ENCODE assay signal across 9 cellular contexts in the genomic region with DNA sequence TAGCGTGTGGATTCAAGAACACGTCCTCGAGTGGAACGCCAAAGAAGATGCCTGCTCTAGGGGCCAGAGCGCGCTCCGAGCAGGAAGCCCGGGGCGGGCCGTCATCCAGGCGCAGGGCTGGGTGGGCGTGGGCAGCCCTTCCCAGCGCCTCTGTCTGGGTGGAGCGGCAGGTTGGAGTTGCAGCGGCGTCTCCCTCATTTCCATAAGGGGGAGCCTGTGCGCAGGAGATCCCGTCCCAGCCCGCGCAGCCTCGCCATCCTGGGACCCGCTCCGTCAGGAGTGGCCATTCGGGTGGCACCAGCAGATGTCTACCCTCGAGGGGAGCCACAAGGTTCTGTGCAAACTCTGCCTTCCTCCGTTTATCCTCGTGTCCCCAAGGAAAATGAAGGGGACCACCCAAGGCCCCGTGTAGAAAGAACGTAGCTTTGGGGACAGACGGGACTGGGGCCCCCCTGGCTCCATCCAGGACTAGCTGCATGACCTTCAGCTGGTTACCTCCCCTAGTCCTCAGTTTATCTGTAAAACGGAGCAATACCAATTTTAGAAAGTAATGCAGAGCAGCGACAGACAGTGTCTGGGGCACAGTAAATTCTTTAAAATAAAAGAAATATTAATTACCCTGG.
DNase-seq lines count a peak whose midpoint lies in the region; ATAC-seq and TF ChIP-seq lines count a peak whose summit lies in the region.
"Had no signal": no experiment of that assay in that cellular context is flagged by ENCODE, and none has a peak within 500 bp of the region (broad histone marks: within the 10 kb centered on the region; RNA-seq: fewer than 3 reads in every experiment).

No MANE protein-coding gene starts in this region.

- no peaks in the 10 kb centered on the region for H3K4me1 Mint-ChIP-seq in activated naive CD4-positive, alpha-beta T cell treated with anti-CD3 and anti-CD28 coated beads for 36 hours (ENCODE audit: low read depth)

- peak; percentile 24 for DNase-seq in activated naive CD4-positive, alpha-beta T cell treated with anti-CD3 and anti-CD28 coated beads for 36 hours
- no peak for DNase-seq in activated naive CD4-positive, alpha-beta T cell treated with anti-CD3 and anti-CD28 coated beads, Interleukin-2, amount 50 U/mL, for 16 hours
- DNase-seq in fibroblast of lung (ENCODE audit: low read depth in 2 of 2) = peak; percentile 57 to 62
- DNase-seq in osteoblast (ENCODE audit: insufficient read length, low spot score, missing footprints) = peak; percentile 91
- DNase-seq in COLO668 (lab: John Stamatoyannopoulos, UW; ENCODE audit: unreplicated experiment) = no peak

- peak overlapping the region; percentile 58 for H3K4me2 ChIP-seq in fibroblast of lung (ENCODE audit: extremely low read depth, insufficient read depth, low read length)
- peak overlapping the region; percentile 60 for H3K4me2 ChIP-seq in osteoblast (ENCODE audit: insufficient read depth, low read length)

- H3K79me2 ChIP-seq in fibroblast of lung (ENCODE audit: control insufficient read depth, insufficient read depth, low read length) (no peaks in the 10 kb centered on the region), osteoblast (ENCODE audit: insufficient read depth, low read length) (no peaks in the 10 kb centered on the region)

- no peak overlapping the region for H3K9ac ChIP-seq in fibroblast of lung (ENCODE audit: insufficient read depth, low read length)

- intact Hi-C loops in activated naive CD4-positive, alpha-beta T cell treated with anti-CD3 and anti-CD28 coated beads for 36 hours (cut with micrococcal nuclease) = no loop called here

- H3K9me3 ChIP-seq in fibroblast of lung (ENCODE audit: control insufficient read depth, insufficient read depth, low read depth, low read length) = no peaks in the 10 kb centered on the region
- H3K9me3 ChIP-seq in osteoblast (ENCODE audit: low read depth, low read length) = no peaks in the 10 kb centered on the region

- H3K27me3 Mint-ChIP-seq in activated naive CD4-positive, alpha-beta T cell treated with anti-CD3 and anti-CD28 coated beads for 36 hours (ENCODE audit: low read depth) = peaks cover 30% of the 10 kb centered on the region

- H4K20me1 ChIP-seq in fibroblast of lung (ENCODE audit: control insufficient read depth, extremely low read depth, insufficient read depth, low read length) = no peaks in the 10 kb centered on the region
- no peaks in the 10 kb centered on the region for H4K20me1 ChIP-seq in osteoblast (ENCODE audit: insufficient read depth, low read length)

- no peak overlapping the region for H3K27ac ChIP-seq in fibroblast of lung (ENCODE audit: insufficient read depth, low read length)
- H3K27ac ChIP-seq in osteoblast (ENCODE audit: low read depth, low read length) = no peak overlapping the region

- H2AFZ ChIP-seq in fibroblast of lung (ENCODE audit: low read length) (peak overlapping the region; percentile 34), osteoblast (ENCODE audit: low read length) (peak overlapping the region; percentile 3)

- no peak overlapping the region for H3K4me3 Mint-ChIP-seq in activated naive CD4-positive, alpha-beta T cell treated with anti-CD3 and anti-CD28 coated beads for 36 hours

- no peaks in the 10 kb centered on the region for H3K36me3 Mint-ChIP-seq in activated naive CD4-positive, alpha-beta T cell treated with anti-CD3 and anti-CD28 coated beads for 36 hours (ENCODE audit: low read depth)
- H3K36me3 Mint-ChIP-seq: activated naive CD4-positive, alpha-beta T cell treated with anti-CD3 and anti-CD28 coated beads, Interleukin-2, amount 50 U/mL, for 72 hours had no signal

- ATAC-seq in GM18868 (IDR thresholded peaks at IDR 0.05; ENCODE audit: unreplicated experiment) (no peak), HG02623 (IDR thresholded peaks at IDR 0.05; ENCODE audit: unreplicated experiment) (no peak)

- H3K27ac Mint-ChIP-seq in activated naive CD4-positive, alpha-beta T cell treated with anti-CD3 and anti-CD28 coated beads for 36 hours = no peak overlapping the region
- H3K27ac Mint-ChIP-seq: activated naive CD4-positive, alpha-beta T cell treated with anti-CD3 and anti-CD28 coated beads, Interleukin-2, amount 50 U/mL, for 72 hours had no signal

- H3K4me3 ChIP-seq in fibroblast of lung (replicated peaks in 1 of 4; ENCODE audit: control extremely low read depth in 1 of 4, insufficient read depth in 1 of 4, low read depth in 3 of 4, low read length in 4 of 4) (peak overlapping the region in 1 of 4 experiments; percentile 35), osteoblast (ENCODE audit: insufficient read depth, low read length) (no peak overlapping the region)

- peak; percentile 41 to 61 for TF ChIP-seq CTCF in fibroblast of lung (conservative IDR thresholded peaks at IDR 0.05 in 1 of 2, IDR thresholded peaks at IDR 0.05 in 1 of 2; ENCODE audit: low read depth in 1 of 2, low read length in 2 of 2)
- peak; percentile 43 for TF ChIP-seq CTCF in osteoblast (IDR thresholded peaks at IDR 0.05; ENCODE audit: extremely low read depth, low read depth, low read length)

- CTCF ChIA-PET in activated naive CD4-positive, alpha-beta T cell treated with anti-CD3 and anti-CD28 coated beads for 36 hours (lab: Charles Lee) = interaction anchor here (0.7 to 1.7 kb wide), 6 partner anchors 16 to 282 kb away, joined by 3 to 4 read pairs (median 3); no protein-coding TSS in a partner anchor

- H3K4me1 ChIP-seq in fibroblast of lung (ENCODE audit: control insufficient read depth, extremely low read depth, insufficient read depth, low read length) (no peaks in the 10 kb centered on the region), osteoblast (ENCODE audit: insufficient read depth, low read length) (no peaks in the 10 kb centered on the region)

- H3K27me3 ChIP-seq in fibroblast of lung (ENCODE audit: control insufficient read depth, insufficient read depth, low read length) (peaks cover 13% of the 10 kb centered on the region), osteoblast (ENCODE audit: insufficient read depth, low read length) (peaks cover 47% of the 10 kb centered on the region)

- no peaks in the 10 kb centered on the region for H3K9me3 Mint-ChIP-seq in activated naive CD4-positive, alpha-beta T cell treated with anti-CD3 and anti-CD28 coated beads for 36 hours
- H3K9me3 Mint-ChIP-seq: activated naive CD4-positive, alpha-beta T cell treated with anti-CD3 and anti-CD28 coated beads, Interleukin-2, amount 50 U/mL, for 72 hours had no signal

- no peaks in the 10 kb centered on the region for H3K36me3 ChIP-seq in fibroblast of lung (ENCODE audit: control insufficient read depth, insufficient read depth, low read length)
- no peaks in the 10 kb centered on the region for H3K36me3 ChIP-seq in osteoblast (ENCODE audit: insufficient read depth, low read length)

TF ChIP-seq in PFSK-1, 5 proteins besides CTCF, POLR2A, EP300 and RAD21:
- no peak for TF ChIP-seq POLR2AphosphoS5 (IDR thresholded peaks at IDR 0.05; ENCODE audit: low read depth, low read length)
- TF ChIP-seq, protein P1, sequence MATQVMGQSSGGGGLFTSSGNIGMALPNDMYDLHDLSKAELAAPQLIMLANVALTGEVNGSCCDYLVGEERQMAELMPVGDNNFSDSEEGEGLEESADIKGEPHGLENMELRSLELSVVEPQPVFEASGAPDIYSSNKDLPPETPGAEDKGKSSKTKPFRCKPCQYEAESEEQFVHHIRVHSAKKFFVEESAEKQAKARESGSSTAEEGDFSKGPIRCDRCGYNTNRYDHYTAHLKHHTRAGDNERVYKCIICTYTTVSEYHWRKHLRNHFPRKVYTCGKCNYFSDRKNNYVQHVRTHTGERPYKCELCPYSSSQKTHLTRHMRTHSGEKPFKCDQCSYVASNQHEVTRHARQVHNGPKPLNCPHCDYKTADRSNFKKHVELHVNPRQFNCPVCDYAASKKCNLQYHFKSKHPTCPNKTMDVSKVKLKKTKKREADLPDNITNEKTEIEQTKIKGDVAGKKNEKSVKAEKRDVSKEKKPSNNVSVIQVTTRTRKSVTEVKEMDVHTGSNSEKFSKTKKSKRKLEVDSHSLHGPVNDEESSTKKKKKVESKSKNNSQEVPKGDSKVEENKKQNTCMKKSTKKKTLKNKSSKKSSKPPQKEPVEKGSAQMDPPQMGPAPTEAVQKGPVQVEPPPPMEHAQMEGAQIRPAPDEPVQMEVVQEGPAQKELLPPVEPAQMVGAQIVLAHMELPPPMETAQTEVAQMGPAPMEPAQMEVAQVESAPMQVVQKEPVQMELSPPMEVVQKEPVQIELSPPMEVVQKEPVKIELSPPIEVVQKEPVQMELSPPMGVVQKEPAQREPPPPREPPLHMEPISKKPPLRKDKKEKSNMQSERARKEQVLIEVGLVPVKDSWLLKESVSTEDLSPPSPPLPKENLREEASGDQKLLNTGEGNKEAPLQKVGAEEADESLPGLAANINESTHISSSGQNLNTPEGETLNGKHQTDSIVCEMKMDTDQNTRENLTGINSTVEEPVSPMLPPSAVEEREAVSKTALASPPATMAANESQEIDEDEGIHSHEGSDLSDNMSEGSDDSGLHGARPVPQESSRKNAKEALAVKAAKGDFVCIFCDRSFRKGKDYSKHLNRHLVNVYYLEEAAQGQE (IDR thresholded peaks at IDR 0.05; ENCODE audit: insufficient read depth in 1 of 2, low read depth in 2 of 2, low read length in 2 of 2) = no peak
- TF ChIP-seq FOXP2 (optimal IDR thresholded peaks at IDR 0.05; ENCODE audit: borderline replicate concordance, extremely low read depth, extremely low read length, insufficient read depth) = peak; percentile 51
- TF ChIP-seq TAF1 (IDR thresholded peaks at IDR 0.05; ENCODE audit: borderline replicate concordance, insufficient read depth, low read length) = no peak
- TF ChIP-seq SIN3A (IDR thresholded peaks at IDR 0.05; ENCODE audit: borderline replicate concordance, insufficient read depth, low read length) = no peak

Comparison
In these comparisons a context has a peak if more than half of its experiments do, and no peak if none do; other contexts are left out.
1. DNase-seq: peak in activated naive CD4-positive, alpha-beta T cell treated with anti-CD3 and anti-CD28 coated beads for 36 hours (single experiment), fibroblast of lung (2 of 2) and osteoblast (single experiment); none in activated naive CD4-positive, alpha-beta T cell treated with anti-CD3 and anti-CD28 coated beads, Interleukin-2, amount 50 U/mL, for 16 hours (single experiment) and COLO668 (single experiment).